Comparison of ENCODE assay signal across 8 cellular contexts in genomic region chr17:58666858-58667267, GRCh38. TPM values are rescaled to one million over a fixed set of nuclear protein-coding genes. Genes with fewer than 3 reads are reported as not detected.
DNase-seq lines count a peak whose midpoint lies in the region; ATAC-seq, FAIRE-seq and TF ChIP-seq lines count a peak whose summit lies in the region.

No MANE protein-coding gene starts in this region.

- ATAC-seq in GM12878: no peak
- ATAC-seq in left lobe of liver: peak; percentile 69

- H3K36me3 ChIP-seq in GM12878 (ENCODE audit: control insufficient read depth in 2 of 2, insufficient read depth in 2 of 2, low read length in 1 of 2): no peaks in the 10 kb centered on the region

- FAIRE-seq in GM12878 (lab: Jason Lieb, UNC): no peak

- BruUV-seq in GM12878 (replicated peaks; lab: Mats Ljungman, UMichigan): no TSS peak

- H3K4me2 ChIP-seq in GM12878 (ENCODE audit: control insufficient read depth, insufficient read depth): peak overlapping the region; percentile 57

- H3K9me3 Mint-ChIP-seq in stimulated activated naive CD8-positive, alpha-beta T cell treated with anti-CD3 and anti-CD28 coated beads, Interleukin-15, Interleukin-2, amounts not matched to agents 100 ng/mL and 50 ng/mL, for 24 hours: no peaks in the 10 kb centered on the region

- no peak overlapping the region for H3K9ac ChIP-seq in GM12878 (ENCODE audit: control insufficient read depth, insufficient read depth, low read length)

- H3K27ac Mint-ChIP-seq in stimulated activated naive CD8-positive, alpha-beta T cell treated with anti-CD3 and anti-CD28 coated beads, Interleukin-15, Interleukin-2, amounts not matched to agents 100 ng/mL and 50 ng/mL, for 24 hours: no peak overlapping the region

- H3K27me3 Mint-ChIP-seq in stimulated activated naive CD8-positive, alpha-beta T cell treated with anti-CD3 and anti-CD28 coated beads, Interleukin-15, Interleukin-2, amounts not matched to agents 100 ng/mL and 50 ng/mL, for 24 hours: peaks cover 14% of the 10 kb centered on the region

- H2AFZ ChIP-seq in GM12878 (ENCODE audit: control insufficient read depth, low read depth, low read length): peak overlapping the region; percentile 56

- H3K36me3 Mint-ChIP-seq in stimulated activated naive CD8-positive, alpha-beta T cell treated with anti-CD3 and anti-CD28 coated beads, Interleukin-15, Interleukin-2, amounts not matched to agents 100 ng/mL and 50 ng/mL, for 24 hours (ENCODE audit: low read depth): no peaks in the 10 kb centered on the region

- H3K27me3 ChIP-seq in GM12878 (replicated peaks in 1 of 2; ENCODE audit: control insufficient read depth in 2 of 2, insufficient read depth in 2 of 2, low read length in 1 of 2): no peaks in the 10 kb centered on the region

- CTCF ChIA-PET in GM12878 (lab: Yijun Ruan, JAX): no interaction called here

- H3K9me3 ChIP-seq in GM12878 (replicated peaks; ENCODE audit: control insufficient read depth, insufficient read depth, low read length): no peaks in the 10 kb centered on the region

- no peak overlapping the region for H3K4me3 ChIP-seq in GM12878

- in situ Hi-C loops in GM12878 (cut with MboI): no loop called here

- intact Hi-C loops in GM12878 (cut with micrococcal nuclease; ENCODE audit: unreplicated experiment): no loop called here

- no peak for TF ChIP-seq CTCF in GM12878 (IDR thresholded peaks at IDR 0.05 in 2 of 3, conservative IDR thresholded peaks at IDR 0.05 in 1 of 3; ENCODE audit: control insufficient read depth in 2 of 3, extremely low read depth in 1 of 3, insufficient read depth in 1 of 3, low read depth in 3 of 3, low read length in 3 of 3)

- no peaks in the 10 kb centered on the region for H3K79me2 ChIP-seq in GM12878 (ENCODE audit: control insufficient read depth, insufficient read depth, low read length)

- WGBS in GM12878 (ENCODE audit: insufficient coverage, insufficient replicate concordance, low lambda C conversion rate, missing lambda C conversion rate): 23% methylated on average over 19 of the region's 19 CpGs

- DNase-seq in GDM1 (lab: John Stamatoyannopoulos, UW) (peak; percentile 42), RPMI7951 (ENCODE audit: low read depth) (peak; percentile 82), GM12878 (ENCODE audit: low read depth, low spot score) (no peak), left lobe of liver (ENCODE audit: low spot score) (peak; percentile 67), iPS-NIHi7 (ENCODE audit: extremely low spot score) (no peak), NCI-H748 (lab: John Stamatoyannopoulos, UW; ENCODE audit: unreplicated experiment) (no peak), RKO (ENCODE audit: low spot score) (no peak)

- peaks cover 9% of the 10 kb centered on the region for H3K4me1 Mint-ChIP-seq in stimulated activated naive CD8-positive, alpha-beta T cell treated with anti-CD3 and anti-CD28 coated beads, Interleukin-15, Interleukin-2, amounts not matched to agents 100 ng/mL and 50 ng/mL, for 24 hours (ENCODE audit: low read depth)

- TF ChIP-seq POLR2A in GM12878 (IDR thresholded peaks at IDR 0.05; ENCODE audit: low read depth, low read length): no peak

- SMC1A ChIA-PET in GM12878 (lab: Charles Lee; ENCODE audit: uncharacterized antibody, unreplicated experiment): interaction anchor here (1.4 kb wide), 1 partner anchor 26 kb away, joined by 6 read pairs; the partner anchor contains the start of gene RAD51C

- no peaks in the 10 kb centered on the region for H3K4me1 ChIP-seq in GM12878 (ENCODE audit: control insufficient read depth, insufficient read depth, low read length)

- RAD21 ChIA-PET in GM12878 (lab: Charles Lee; ENCODE audit: unreplicated experiment): interaction anchor here (1.4 kb wide), 1 partner anchor 338 kb away, joined by 6 read pairs; no protein-coding TSS in a partner anchor

- no peak for TF ChIP-seq RAD21 in GM12878 (IDR thresholded peaks at IDR 0.05; ENCODE audit: insufficient read depth, low read depth, low read length)

- H4K20me1 ChIP-seq in GM12878 (ENCODE audit: control insufficient read depth, insufficient read depth): no peaks in the 10 kb centered on the region

- TF ChIP-seq EP300 in GM12878 (IDR thresholded peaks at IDR 0.05; ENCODE audit: borderline replicate concordance in 1 of 2, control insufficient read depth in 1 of 2, low read depth in 2 of 2, low read length in 2 of 2): no peak

- no peak overlapping the region for H3K27ac ChIP-seq in GM12878 (ENCODE audit: control insufficient read depth, insufficient read depth)

- POLR2A ChIA-PET in GM12878 (lab: Charles Lee): interaction anchor here (0.7 kb wide), 1 partner anchor 249 kb away, joined by 3 read pairs; no protein-coding TSS in a partner anchor

- H3K4me3 Mint-ChIP-seq in stimulated activated naive CD8-positive, alpha-beta T cell treated with anti-CD3 and anti-CD28 coated beads, Interleukin-15, Interleukin-2, amounts not matched to agents 100 ng/mL and 50 ng/mL, for 24 hours: peak overlapping the region; percentile 22

TF ChIP-seq in GM12878, 131 proteins besides CTCF, POLR2A, EP300 and RAD21:
- TF ChIP-seq CREM (IDR thresholded peaks at IDR 0.05; ENCODE audit: low read depth) (peak; percentile 71; the same call in 1 of the 2 replicates), ZNF274 (IDR thresholded peaks at IDR 0.05; ENCODE audit: insufficient read depth, insufficient read length) (no peak), CREB1 (IDR thresholded peaks at IDR 0.05; ENCODE audit: low read depth) (peak; percentile 89), ATF7 (IDR thresholded peaks at IDR 0.05; ENCODE audit: low read depth) (0 out of 2 replicates have a peak, but pooled peaks have one; percentile 21), USF2 (IDR thresholded peaks at IDR 0.05; ENCODE audit: borderline replicate concordance, low read depth, low read length) (no peak)

RNA-seq across cellular contexts. Expression of gene TEX14, which starts 25.0 kb away (rescaled TPM):
- total RNA-seq in RPMI7951 (2014; rRNA removed; shearing (Covaris generic)): not detected in 2 replicates
- total RNA-seq in GM12878 (2013; cell fraction: nucleolus; rRNA removed): 1.1 and 1.2 TPM in 2 replicates
- total RNA-seq in GM12878 (2014; rRNA removed): 0.60 and 1.3 TPM in 2 replicates
- 0.60 and 0.85 TPM in 2 replicates for total RNA-seq in GM12878 (2014; rRNA removed; fragmentation: Illumina TruSeq; extraction: Trizol)
- total RNA-seq in GM12878 (2021): 0.37 and 0.46 TPM in 2 replicates
- 0.43 TPM for polyA plus RNA-seq in GM12878 (2011; ENCODE audit: low read depth)
- 0.26 and 0.29 TPM in 2 replicates for polyA plus RNA-seq in GM12878 (2011; rRNA removed)
- polyA plus RNA-seq in GM12878 (2011; cell fraction: cytosol; rRNA removed): 0.24 and 0.45 TPM in 2 replicates
- 0.37 and 0.58 TPM in 2 replicates for polyA plus RNA-seq in GM12878 (2011; cell fraction: nucleus; rRNA removed)
- polyA plus RNA-seq in GM12878 (2012): 0.49 and 0.62 TPM in 2 replicates
- 1.2 and 1.8 TPM in 2 replicates for polyA plus RNA-seq in GM12878 (2014; fragmentation: Illumina TruSeq; extraction: Trizol)
- polyA plus RNA-seq in GM12878 (2014; fragmentation: Nextera tagmentation; extraction: Ambion mirVana): under 1 TPM; 0.53 to 0.79 TPM
- 0.81 and 1.2 TPM in 2 replicates for polyA plus RNA-seq in GM12878 (2014; rRNA removed)
- polyA plus RNA-seq in GM12878 (2016; fragmentation: Nextera tagmentation; extraction: Ambion mirVana): under 1 TPM; 0.15 to 0.25 TPM
- polyA minus RNA-seq in GM12878 (2011; rRNA and poly(A)+ RNA removed): 0.22 and 0.26 TPM in 2 replicates
- not detected in 2 replicates for polyA minus RNA-seq in GM12878 (2011; cell fraction: cytosol; rRNA and poly(A)+ RNA removed)
- polyA minus RNA-seq in GM12878 (2011; cell fraction: nucleus; rRNA and poly(A)+ RNA removed): 0.12 TPM in 1 of 2 replicates, not detected in the other
- total RNA-seq in left lobe of liver: 0.05 TPM

RNA-seq across cellular contexts. Expression of gene RAD51C, which starts 25.5 kb away (rescaled TPM):
- total RNA-seq in RPMI7951 (2014; rRNA removed; shearing (Covaris generic)): 51.7 and 53.3 TPM in 2 replicates
- 84.7 and 96.3 TPM in 2 replicates for total RNA-seq in GM12878 (2013; cell fraction: nucleolus; rRNA removed)
- total RNA-seq in GM12878 (2014; rRNA removed) (59.6 and 71.1 TPM in 2 replicates), GM12878 (2014; rRNA removed; fragmentation: Illumina TruSeq; extraction: Trizol) (85.0 and 85.4 TPM in 2 replicates), GM12878 (2021) (70.4 and 73.0 TPM in 2 replicates), left lobe of liver (5.1 TPM)
- 51.5 TPM for polyA plus RNA-seq in GM12878 (2011; ENCODE audit: low read depth)
- polyA plus RNA-seq in GM12878 (2011; rRNA removed) (111 and 156 TPM in 2 replicates), GM12878 (2014; fragmentation: Illumina TruSeq; extraction: Trizol) (102 and 148 TPM in 2 replicates), GM12878 (2014; fragmentation: Nextera tagmentation; extraction: Ambion mirVana) (100 to 1,000 TPM; 229 to 240 TPM), GM12878 (2014; rRNA removed) (83.2 and 92.5 TPM in 2 replicates), GM12878 (2016; fragmentation: Nextera tagmentation; extraction: Ambion mirVana) (100 to 1,000 TPM; 266 to 267 TPM)
- 44.8 and 46.5 TPM in 2 replicates for polyA plus RNA-seq in GM12878 (2011; cell fraction: cytosol; rRNA removed)
- 36.0 and 44.5 TPM in 2 replicates for polyA plus RNA-seq in GM12878 (2011; cell fraction: nucleus; rRNA removed)
- 51.0 and 56.6 TPM in 2 replicates for polyA plus RNA-seq in GM12878 (2012)
- polyA minus RNA-seq in GM12878 (2011; rRNA and poly(A)+ RNA removed): 56.0 and 75.0 TPM in 2 replicates
- 16.8 and 24.3 TPM in 2 replicates for polyA minus RNA-seq in GM12878 (2011; cell fraction: cytosol; rRNA and poly(A)+ RNA removed)
- polyA minus RNA-seq in GM12878 (2011; cell fraction: nucleus; rRNA and poly(A)+ RNA removed): 43.0 and 56.0 TPM in 2 replicates

Comparison
In these comparisons a context has a peak if more than half of its experiments do, and no peak if none do; other contexts are left out.
1. DNase-seq: peak in GDM1 (single experiment), RPMI7951 (single experiment) and left lobe of liver (single experiment); none in GM12878 (single experiment), iPS-NIHi7 (single experiment), NCI-H748 (single experiment) and RKO (single experiment).